Comparison of ENCODE assay signal across 19 cellular contexts in genomic region chr3:52827866-52828376, GRCh38. TPM values are rescaled to one million over a fixed set of nuclear protein-coding genes. Genes with fewer than 3 reads are reported as not detected.
DNase-seq lines count a peak whose midpoint lies in the region; ATAC-seq, FAIRE-seq and TF ChIP-seq lines count a peak whose summit lies in the region.
"Had no signal": no experiment of that assay in that cellular context is flagged by ENCODE, and none has a peak within 500 bp of the region (broad histone marks: within the 10 kb centered on the region; RNA-seq: fewer than 3 reads in every experiment).

No MANE protein-coding gene starts in this region.

- no peaks in the 10 kb centered on the region for H3K79me2 ChIP-seq in HepG2 (ENCODE audit: insufficient read depth, low read length)

- H3K4me1 ChIP-seq in HepG2 (ENCODE audit: insufficient read depth, low read length) = peaks cover 69% of the 10 kb centered on the region
- H3K4me1 ChIP-seq in stomach = peaks cover 19 to 42% (median 23%) of the 10 kb centered on the region in 4 donors

- peak; percentile 99 for FAIRE-seq in HepG2 (lab: Jason Lieb, UNC)
- FAIRE-seq: GM19239 had no signal

- POLR2A ChIA-PET in HepG2 (lab: Yijun Ruan, JAX) = interaction anchor here (1.1 to 1.3 kb wide), 2 partner anchors 16 to 34 kb away, joined by 3 to 7 read pairs; partner anchors contain the start of gene ITIH3

- no peak overlapping the region for H3K9ac ChIP-seq in HepG2 (ENCODE audit: insufficient read depth, low read depth, low read length)

- 28% methylated on average over 7 of the region's 10 CpGs for WGBS in HepG2 (ENCODE audit: low lambda C conversion rate)
- 52 to 70% (median 54%) methylated on average over 10 of the region's 10 CpGs for WGBS in stomach, 5 donors

- H4K20me1 ChIP-seq in HepG2 (ENCODE audit: insufficient read depth, low read length) = no peaks in the 10 kb centered on the region

- no peak overlapping the region for H3K4me3 ChIP-seq in brain microvascular endothelial cell (ENCODE audit: low read depth, low read length)
- peak overlapping the region in 1 of 3 experiments; percentile 41; a peak in 1 of 6 replicates for H3K4me3 ChIP-seq in HepG2 (replicated peaks in 1 of 3; ENCODE audit: insufficient read depth in 1 of 3, low read depth in 2 of 3, low read length in 3 of 3)
- no peak overlapping the region for H3K4me3 ChIP-seq in stomach

- no TSS peak for BruUV-seq in HepG2 (replicated peaks; lab: Mats Ljungman, UMichigan)

- H3K27ac ChIP-seq in brain microvascular endothelial cell (no peak overlapping the region), HepG2 (ENCODE audit: extremely low read length, insufficient read depth, low read length) (no peak overlapping the region), stomach (no peak overlapping the region)
- H3K27ac ChIP-seq: 22Rv1 had no signal

- peak overlapping the region; percentile 62 for H3K4me2 ChIP-seq in HepG2 (ENCODE audit: low read depth, low read length)

- CTCF ChIA-PET in HepG2 (lab: Yijun Ruan, JAX; ENCODE audit: low intra/inter-chr PET ratio, low total read pairs) = interaction anchor here (1.1 kb wide), 1 partner anchor 24 kb away, joined by 3 read pairs; no protein-coding TSS in a partner anchor

- DNase-seq in DMS 273 (lab: John Stamatoyannopoulos, UW; ENCODE audit: unreplicated experiment) = peak; percentile 6
- no peak for DNase-seq in DMS 273 treated with DMSO at 0.1 percent for 48 hours (lab: John Stamatoyannopoulos, UW)
- no peak for DNase-seq in brain microvascular endothelial cell
- DNase-seq in HepG2 (ENCODE audit: low spot score) = peak; percentile 90
- DNase-seq in stomach = peak; percentile 33
- DNase-seq in NCI-H2227 (lab: John Stamatoyannopoulos, UW; ENCODE audit: unreplicated experiment) = no peak
- no peak for DNase-seq in stimulated activated CD4-positive, alpha-beta T cell treated with anti-CD3 and anti-CD28 coated beads, Interleukin-4, amount 100 ng/mL, for 4 hours
- DNase-seq: CD4-positive, alpha-beta memory T cell; effector CD8-positive, alpha-beta T cell; GF-D8; NCI-H146; NCI-H510A treated with DMSO at 0.1 percent for 48 hours; OCI-M1; stimulated activated CD8-positive, alpha-beta memory T cell treated with anti-CD3 and anti-CD28 coated beads, Interleukin-4, amount 100 ng/mL, for 48 hours; T-cell had no signal

- no peaks in the 10 kb centered on the region for H3K36me3 ChIP-seq in brain microvascular endothelial cell (replicated peaks)
- no peaks in the 10 kb centered on the region for H3K36me3 ChIP-seq in HepG2 (replicated peaks in 1 of 2; ENCODE audit: control insufficient read depth in 1 of 2, insufficient read depth in 2 of 2, low read length in 2 of 2)
- H3K36me3 ChIP-seq in stomach = peaks cover 3 to 21% (median 15%) of the 10 kb centered on the region in 4 donors

- peak; percentile 89 for ATAC-seq in HepG2
- ATAC-seq in HG02610 (IDR thresholded peaks at IDR 0.05; ENCODE audit: unreplicated experiment) = no peak
- ATAC-seq: activated CD4-positive, CD25-positive, alpha-beta regulatory T cell treated with anti-CD3 and anti-CD28 coated beads, Interleukin-2, amount 50 U/mL, for 24 hours; T-cell had no signal

- H3K9me3 ChIP-seq in HepG2 (ENCODE audit: low read length) (no peaks in the 10 kb centered on the region), stomach (no peaks in the 10 kb centered on the region)

- TF ChIP-seq POLR2A in HepG2 (IDR thresholded peaks at IDR 0.05; ENCODE audit: insufficient read depth in 1 of 2, low read depth in 2 of 2, low read length in 2 of 2) (peak in 1 of 2 experiments; percentile 47; a peak in 1 of 4 replicates), stomach (IDR thresholded peaks at IDR 0.05) (no peak)

- intact Hi-C loops in HepG2 (cut with micrococcal nuclease; ENCODE audit: unreplicated experiment) (loop anchor here (2.0 to 10.0 kb wide), 2 partner anchors 17 to 53 kb away; partner anchors contain the start of genes ITIH1 and NEK4), stomach (cut with DNase I; ENCODE audit: low total_unique reads) (no loop called here)

- TF ChIP-seq CTCF in brain microvascular endothelial cell (IDR thresholded peaks at IDR 0.05; ENCODE audit: low read depth, low read length, missing control alignments) (peak; percentile 37), HepG2 (CRISPR knock-in tag; IDR thresholded peaks at IDR 0.05) (peak; percentile 76), stomach (IDR thresholded peaks at IDR 0.05) (peak in 1 of 7 experiments; percentile 19)

- H3K27me3 ChIP-seq in brain microvascular endothelial cell (replicated peaks) (no peaks in the 10 kb centered on the region), HepG2 (ENCODE audit: control insufficient read depth in 1 of 2, insufficient read depth in 2 of 2, low read length in 2 of 2) (no peaks in the 10 kb centered on the region), stomach (no peaks in the 10 kb centered on the region)

- TF ChIP-seq EP300 in HepG2 (IDR thresholded peaks at IDR 0.05; ENCODE audit: low read depth in 2 of 2, low read length in 2 of 2) = peak in 1 of 2 experiments; percentile 12; a peak in 1 of 4 replicates
- no peak for TF ChIP-seq EP300 in HepG2 (CRISPR knock-in tag; IDR thresholded peaks at IDR 0.05; ENCODE audit: borderline replicate concordance)
- no peak for TF ChIP-seq EP300 in stomach (IDR thresholded peaks at IDR 0.05)

- peak; percentile 37; the same call in 1 of the 2 replicates for TF ChIP-seq RAD21 in HepG2 (CRISPR knock-in tag; IDR thresholded peaks at IDR 0.05)

- H2AFZ ChIP-seq in HepG2 (ENCODE audit: low read length) = no peak overlapping the region

- in situ Hi-C loops in brain microvascular endothelial cell (cut with HindIII; ENCODE audit: low pct_ligation_motif_present, low sequenced_read_pairs) = no loop called here
- in situ Hi-C loops in HepG2 (cut with HindIII; ENCODE audit: extremely low pct_ligation_motif_present, low pct_unique_long_range_greater_than_20kb) = no loop called here

RNA-seq across cellular contexts. Expression of gene ITIH4, which starts 2.6 kb away (rescaled TPM):
- total RNA-seq in HepG2 (2016; rRNA removed; fragmentation: Illumina TruSeq; extraction: Trizol) (1.5 and 5.3 TPM in 2 replicates), stomach (100 to 1,000 TPM in 1 of 5 donors, 10 to 100 TPM in 2, 1 to 10 TPM in 2; 1.7 to 300 (median 20.9) TPM)
- 1.1 and 1.6 TPM in 2 replicates for total RNA-seq in HepG2 (2016; cell fraction: cytosol; rRNA removed; fragmentation: Illumina TruSeq; extraction: Trizol; ENCODE audit: low read depth)
- 2.2 and 6.6 TPM in 2 replicates for total RNA-seq in HepG2 (2016; cell fraction: insoluble cytoplasmic fraction; rRNA removed; fragmentation: Illumina TruSeq; extraction: Trizol)
- 1.0 and 2.3 TPM in 2 replicates for total RNA-seq in HepG2 (2016; cell fraction: membrane; rRNA removed; fragmentation: Illumina TruSeq; extraction: Trizol)
- 6.0 and 8.7 TPM in 2 replicates for total RNA-seq in HepG2 (2016; cell fraction: nucleus; rRNA removed; fragmentation: Illumina TruSeq; extraction: Trizol)
- polyA plus RNA-seq in HepG2 (2011; rRNA removed) (2.7 and 3.7 TPM in 2 replicates), stomach (10 to 100 TPM in 2 of 3 donors, 1 to 10 TPM in 1; 7.1 to 41.7 (median 16.2) TPM)
- 1.1 and 1.6 TPM in 2 replicates for polyA plus RNA-seq in HepG2 (2011; cell fraction: cytosol; rRNA removed)
- 6.7 and 7.2 TPM in 2 replicates for polyA plus RNA-seq in HepG2 (2011; cell fraction: nucleus; rRNA removed)
- 0.95 TPM in 1 of 2 replicates, not detected in the other for polyA plus RNA-seq in HepG2 (2012)
- polyA plus RNA-seq in HepG2 (2016; cell fraction: cytosol; fragmentation: Illumina TruSeq; extraction: Trizol; ENCODE audit: low read depth) = 0.76 and 1.1 TPM in 2 replicates
- polyA plus RNA-seq in HepG2 (2016; cell fraction: insoluble cytoplasmic fraction; fragmentation: Illumina TruSeq; extraction: Trizol; ENCODE audit: low read depth) = 1.3 and 1.6 TPM in 2 replicates
- polyA plus RNA-seq in HepG2 (2016; cell fraction: membrane; fragmentation: Illumina TruSeq; extraction: Trizol; ENCODE audit: low read depth) = 1.2 and 1.4 TPM in 2 replicates
- 10.2 and 12.6 TPM in 2 replicates for polyA plus RNA-seq in HepG2 (2016; cell fraction: nucleus; fragmentation: Illumina TruSeq; extraction: Trizol; ENCODE audit: insufficient read depth, low read depth)
- polyA minus RNA-seq in HepG2 (2011; rRNA and poly(A)+ RNA removed; ENCODE audit: low replicate concordance) = 1.8 and 2.5 TPM in 2 replicates
- 0.59 and 0.97 TPM in 2 replicates for polyA minus RNA-seq in HepG2 (2011; cell fraction: cytosol; rRNA and poly(A)+ RNA removed)
- polyA minus RNA-seq in HepG2 (2011; cell fraction: nucleus; rRNA and poly(A)+ RNA removed) = 0.64 and 2.5 TPM in 2 replicates

RNA-seq across cellular contexts. Expression of gene MUSTN1, which starts 6.9 kb away (rescaled TPM):
- total RNA-seq in HepG2 (2016; rRNA removed; fragmentation: Illumina TruSeq; extraction: Trizol) = 1.3 and 1.4 TPM in 2 replicates
- total RNA-seq in HepG2 (2016; cell fraction: cytosol; rRNA removed; fragmentation: Illumina TruSeq; extraction: Trizol; ENCODE audit: low read depth) = 1.1 TPM in 1 of 2 replicates, not detected in the other
- total RNA-seq in HepG2 (2016; cell fraction: insoluble cytoplasmic fraction; rRNA removed; fragmentation: Illumina TruSeq; extraction: Trizol) = 1.8 and 2.0 TPM in 2 replicates
- total RNA-seq in HepG2 (2016; cell fraction: membrane; rRNA removed; fragmentation: Illumina TruSeq; extraction: Trizol) = 0.62 and 1.3 TPM in 2 replicates
- total RNA-seq in HepG2 (2016; cell fraction: nucleus; rRNA removed; fragmentation: Illumina TruSeq; extraction: Trizol) = 1.5 and 1.8 TPM in 2 replicates
- polyA plus RNA-seq in HepG2 (2011; rRNA removed) = 0.60 and 0.84 TPM in 2 replicates
- polyA plus RNA-seq in HepG2 (2011; cell fraction: cytosol; rRNA removed) = 0.46 and 0.76 TPM in 2 replicates
- 8.5 TPM in 2 replicates for polyA plus RNA-seq in HepG2 (2011; cell fraction: nucleus; rRNA removed)
- polyA plus RNA-seq in HepG2 (2012) = 0.59 and 1.6 TPM in 2 replicates
- 0.95 and 1.2 TPM in 2 replicates for polyA plus RNA-seq in HepG2 (2016; cell fraction: cytosol; fragmentation: Illumina TruSeq; extraction: Trizol; ENCODE audit: low read depth)
- 1.7 and 2.2 TPM in 2 replicates for polyA plus RNA-seq in HepG2 (2016; cell fraction: insoluble cytoplasmic fraction; fragmentation: Illumina TruSeq; extraction: Trizol; ENCODE audit: low read depth)
- 0.33 and 0.93 TPM in 2 replicates for polyA plus RNA-seq in HepG2 (2016; cell fraction: membrane; fragmentation: Illumina TruSeq; extraction: Trizol; ENCODE audit: low read depth)
- 4.6 and 6.7 TPM in 2 replicates for polyA plus RNA-seq in HepG2 (2016; cell fraction: nucleus; fragmentation: Illumina TruSeq; extraction: Trizol; ENCODE audit: insufficient read depth, low read depth)
- polyA minus RNA-seq in HepG2 (2011; rRNA and poly(A)+ RNA removed; ENCODE audit: low replicate concordance) = 0.54 TPM in 1 of 2 replicates, not detected in the other
- not detected in 2 replicates for polyA minus RNA-seq in HepG2 (2011; cell fraction: cytosol; rRNA and poly(A)+ RNA removed)
- polyA minus RNA-seq in HepG2 (2011; cell fraction: nucleus; rRNA and poly(A)+ RNA removed) = not detected in 2 replicates
- total RNA-seq in stomach = 10 to 100 TPM in 1 of 5 donors, 1 to 10 TPM in 2, not detected in 2; 1.8 to 24.1 (median 4.5) TPM
- 10 to 100 TPM; 12.9 to 45.5 (median 17.9) TPM for polyA plus RNA-seq in stomach
- polyA plus RNA-seq: CD4-positive, alpha-beta memory T cell had no signal

RNA-seq across cellular contexts. Expression of gene ITIH3, which starts 33.3 kb away (rescaled TPM):
- 38.9 and 105 TPM in 2 replicates for total RNA-seq in HepG2 (2016; rRNA removed; fragmentation: Illumina TruSeq; extraction: Trizol)
- 10.8 and 12.0 TPM in 2 replicates for total RNA-seq in HepG2 (2016; cell fraction: cytosol; rRNA removed; fragmentation: Illumina TruSeq; extraction: Trizol; ENCODE audit: low read depth)
- total RNA-seq in HepG2 (2016; cell fraction: insoluble cytoplasmic fraction; rRNA removed; fragmentation: Illumina TruSeq; extraction: Trizol) = 37.6 and 103 TPM in 2 replicates
- total RNA-seq in HepG2 (2016; cell fraction: membrane; rRNA removed; fragmentation: Illumina TruSeq; extraction: Trizol) = 14.7 and 16.8 TPM in 2 replicates
- 132 and 140 TPM in 2 replicates for total RNA-seq in HepG2 (2016; cell fraction: nucleus; rRNA removed; fragmentation: Illumina TruSeq; extraction: Trizol)
- 632 and 1,233 TPM in 2 replicates for polyA plus RNA-seq in HepG2 (2011; rRNA removed)
- 347 and 666 TPM in 2 replicates for polyA plus RNA-seq in HepG2 (2011; cell fraction: cytosol; rRNA removed)
- polyA plus RNA-seq in HepG2 (2011; cell fraction: nucleus; rRNA removed) = 3,464 and 4,379 TPM in 2 replicates
- polyA plus RNA-seq in HepG2 (2012) = 718 and 962 TPM in 2 replicates
- polyA plus RNA-seq in HepG2 (2016; cell fraction: cytosol; fragmentation: Illumina TruSeq; extraction: Trizol; ENCODE audit: low read depth) = 7.0 and 7.3 TPM in 2 replicates
- polyA plus RNA-seq in HepG2 (2016; cell fraction: insoluble cytoplasmic fraction; fragmentation: Illumina TruSeq; extraction: Trizol; ENCODE audit: low read depth) = 31.3 and 36.2 TPM in 2 replicates
- polyA plus RNA-seq in HepG2 (2016; cell fraction: membrane; fragmentation: Illumina TruSeq; extraction: Trizol; ENCODE audit: low read depth) = 10.3 TPM in 2 replicates
- polyA plus RNA-seq in HepG2 (2016; cell fraction: nucleus; fragmentation: Illumina TruSeq; extraction: Trizol; ENCODE audit: insufficient read depth, low read depth) = 273 and 284 TPM in 2 replicates
- 0.26 and 415 TPM in 2 replicates for polyA minus RNA-seq in HepG2 (2011; rRNA and poly(A)+ RNA removed; ENCODE audit: low replicate concordance)
- polyA minus RNA-seq in HepG2 (2011; cell fraction: cytosol; rRNA and poly(A)+ RNA removed) = 134 and 348 TPM in 2 replicates
- 662 and 1,024 TPM in 2 replicates for polyA minus RNA-seq in HepG2 (2011; cell fraction: nucleus; rRNA and poly(A)+ RNA removed)
- 100 to 1,000 TPM in 1 of 5 donors, 1 to 10 TPM in 3, not detected in 1; 1.1 to 210 (median 6.4) TPM for total RNA-seq in stomach
- 10 to 100 TPM in 1 of 3 donors, under 1 TPM in 1, not detected in 1; 0.19 to 14.4 TPM for polyA plus RNA-seq in stomach
- total RNA-seq: CD4-positive, alpha-beta memory T cell had no signal
- polyA plus RNA-seq: CD4-positive, alpha-beta memory T cell had no signal

RNA-seq across cellular contexts. Expression of gene ITIH1, which starts 50.5 kb away (rescaled TPM):
- total RNA-seq in HepG2 (2016; rRNA removed; fragmentation: Illumina TruSeq; extraction: Trizol) = 9.8 and 12.3 TPM in 2 replicates
- total RNA-seq in HepG2 (2016; cell fraction: cytosol; rRNA removed; fragmentation: Illumina TruSeq; extraction: Trizol; ENCODE audit: low read depth) = 7.6 and 10.0 TPM in 2 replicates
- 7.8 and 12.6 TPM in 2 replicates for total RNA-seq in HepG2 (2016; cell fraction: insoluble cytoplasmic fraction; rRNA removed; fragmentation: Illumina TruSeq; extraction: Trizol)
- total RNA-seq in HepG2 (2016; cell fraction: membrane; rRNA removed; fragmentation: Illumina TruSeq; extraction: Trizol) = 10.1 and 13.2 TPM in 2 replicates
- total RNA-seq in HepG2 (2016; cell fraction: nucleus; rRNA removed; fragmentation: Illumina TruSeq; extraction: Trizol) = 10.1 and 14.4 TPM in 2 replicates
- 19.6 and 46.5 TPM in 2 replicates for polyA plus RNA-seq in HepG2 (2011; rRNA removed)
- 19.0 and 27.6 TPM in 2 replicates for polyA plus RNA-seq in HepG2 (2011; cell fraction: cytosol; rRNA removed)
- polyA plus RNA-seq in HepG2 (2011; cell fraction: nucleus; rRNA removed) = 84.4 and 124 TPM in 2 replicates
- polyA plus RNA-seq in HepG2 (2012) = 39.9 and 42.6 TPM in 2 replicates
- 8.5 and 8.8 TPM in 2 replicates for polyA plus RNA-seq in HepG2 (2016; cell fraction: cytosol; fragmentation: Illumina TruSeq; extraction: Trizol; ENCODE audit: low read depth)
- polyA plus RNA-seq in HepG2 (2016; cell fraction: insoluble cytoplasmic fraction; fragmentation: Illumina TruSeq; extraction: Trizol; ENCODE audit: low read depth) = 9.1 and 10.1 TPM in 2 replicates
- polyA plus RNA-seq in HepG2 (2016; cell fraction: membrane; fragmentation: Illumina TruSeq; extraction: Trizol; ENCODE audit: low read depth) = 8.5 and 11.6 TPM in 2 replicates
- polyA plus RNA-seq in HepG2 (2016; cell fraction: nucleus; fragmentation: Illumina TruSeq; extraction: Trizol; ENCODE audit: insufficient read depth, low read depth) = 21.9 and 26.1 TPM in 2 replicates
- 17.9 TPM in 1 of 2 replicates, not detected in the other for polyA minus RNA-seq in HepG2 (2011; rRNA and poly(A)+ RNA removed; ENCODE audit: low replicate concordance)
- 5.0 and 10.8 TPM in 2 replicates for polyA minus RNA-seq in HepG2 (2011; cell fraction: cytosol; rRNA and poly(A)+ RNA removed)
- polyA minus RNA-seq in HepG2 (2011; cell fraction: nucleus; rRNA and poly(A)+ RNA removed) = 9.7 and 16.8 TPM in 2 replicates
- not detected for total RNA-seq in stomach
- 1 to 10 TPM in 1 of 3 donors, not detected in 2; 1.9 TPM for polyA plus RNA-seq in stomach
- total RNA-seq: CD4-positive, alpha-beta memory T cell had no signal
- polyA plus RNA-seq: CD4-positive, alpha-beta memory T cell had no signal

RNA-seq across cellular contexts. Expression of gene NEK4, which starts 57.2 kb away (rescaled TPM):
- total RNA-seq in HepG2 (2016; rRNA removed; fragmentation: Illumina TruSeq; extraction: Trizol) (38.0 and 38.5 TPM in 2 replicates), stomach (10 to 100 TPM in 4 of 5 donors, 1 to 10 TPM in 1; 7.1 to 30.7 (median 24.2) TPM)
- 18.0 and 19.7 TPM in 2 replicates for total RNA-seq in HepG2 (2016; cell fraction: cytosol; rRNA removed; fragmentation: Illumina TruSeq; extraction: Trizol; ENCODE audit: low read depth)
- 34.9 and 36.4 TPM in 2 replicates for total RNA-seq in HepG2 (2016; cell fraction: insoluble cytoplasmic fraction; rRNA removed; fragmentation: Illumina TruSeq; extraction: Trizol)
- 51.1 and 53.4 TPM in 2 replicates for total RNA-seq in HepG2 (2016; cell fraction: membrane; rRNA removed; fragmentation: Illumina TruSeq; extraction: Trizol)
- total RNA-seq in HepG2 (2016; cell fraction: nucleus; rRNA removed; fragmentation: Illumina TruSeq; extraction: Trizol) = 26.1 and 33.6 TPM in 2 replicates
- polyA plus RNA-seq in HepG2 (2011; rRNA removed) (16.5 and 16.7 TPM in 2 replicates), stomach (1 to 10 TPM; 4.3 to 8.2 (median 6.3) TPM)
- polyA plus RNA-seq in HepG2 (2011; cell fraction: cytosol; rRNA removed) = 8.4 and 11.3 TPM in 2 replicates
- 13.6 and 17.2 TPM in 2 replicates for polyA plus RNA-seq in HepG2 (2011; cell fraction: nucleus; rRNA removed)
- 13.3 and 14.9 TPM in 2 replicates for polyA plus RNA-seq in HepG2 (2012)
- 8.7 and 9.1 TPM in 2 replicates for polyA plus RNA-seq in HepG2 (2016; cell fraction: cytosol; fragmentation: Illumina TruSeq; extraction: Trizol; ENCODE audit: low read depth)
- 27.2 and 31.1 TPM in 2 replicates for polyA plus RNA-seq in HepG2 (2016; cell fraction: insoluble cytoplasmic fraction; fragmentation: Illumina TruSeq; extraction: Trizol; ENCODE audit: low read depth)
- polyA plus RNA-seq in HepG2 (2016; cell fraction: membrane; fragmentation: Illumina TruSeq; extraction: Trizol; ENCODE audit: low read depth) = 22.7 and 22.9 TPM in 2 replicates
- 31.4 and 31.8 TPM in 2 replicates for polyA plus RNA-seq in HepG2 (2016; cell fraction: nucleus; fragmentation: Illumina TruSeq; extraction: Trizol; ENCODE audit: insufficient read depth, low read depth)
- 8.2 and 15.1 TPM in 2 replicates for polyA minus RNA-seq in HepG2 (2011; rRNA and poly(A)+ RNA removed; ENCODE audit: low replicate concordance)
- 12.0 and 14.8 TPM in 2 replicates for polyA minus RNA-seq in HepG2 (2011; cell fraction: cytosol; rRNA and poly(A)+ RNA removed)
- polyA minus RNA-seq in HepG2 (2011; cell fraction: nucleus; rRNA and poly(A)+ RNA removed) = 31.7 and 49.4 TPM in 2 replicates

Comparison
In these comparisons a context has a peak if more than half of its experiments do, and no peak if none do; other contexts are left out.
1. DNase-seq: peak in DMS 273 (single experiment), HepG2 (single experiment) and stomach (single experiment); none in DMS 273 treated with DMSO at 0.1 percent for 48 hours (single experiment), brain microvascular endothelial cell (single experiment), NCI-H2227 (single experiment) and stimulated activated CD4-positive, alpha-beta T cell treated with anti-CD3 and anti-CD28 coated beads, Interleukin-4, amount 100 ng/mL, for 4 hours (0 of 2).